23 cellular contexts compared by ENCODE assay signal in the genomic region with DNA sequence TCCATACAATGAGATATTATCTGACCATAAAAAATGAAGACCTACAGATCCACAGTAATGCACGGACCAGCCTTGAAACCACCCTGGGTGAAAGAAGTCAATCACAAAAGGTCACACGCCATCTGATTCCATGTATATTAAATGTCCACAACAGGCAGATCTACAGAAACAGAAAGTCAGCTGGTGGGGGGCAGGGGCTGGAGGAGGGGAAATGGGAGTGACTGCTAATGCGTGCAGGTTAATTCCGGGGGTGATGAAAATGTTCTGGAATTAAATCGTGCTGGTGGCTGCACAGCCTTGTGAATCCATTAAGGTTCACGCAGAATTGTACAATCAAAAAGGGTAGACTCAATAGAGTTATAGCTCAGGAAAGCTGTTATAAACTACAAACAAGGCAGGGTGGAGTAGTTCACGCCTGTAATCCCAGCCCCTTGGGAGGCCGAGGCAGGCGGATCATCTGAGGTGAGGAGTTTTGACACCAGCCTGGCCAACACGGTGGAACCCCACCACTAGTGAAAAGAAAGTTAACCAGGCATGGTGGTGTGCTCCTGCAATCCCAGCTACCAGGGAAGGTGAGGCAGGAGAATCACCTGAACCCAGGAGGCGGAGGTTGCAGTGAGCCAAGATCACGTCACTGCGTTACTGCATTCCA. TPM values are rescaled to one million over a fixed set of nuclear protein-coding genes. Genes with fewer than 3 reads are reported as not detected.
DNase-seq lines count a peak whose midpoint lies in the region; ATAC-seq and TF ChIP-seq lines count a peak whose summit lies in the region.
"Had no signal": no experiment of that assay in that cellular context is flagged by ENCODE, and none has a peak within 500 bp of the region (broad histone marks: within the 10 kb centered on the region; RNA-seq: fewer than 3 reads in every experiment).

No MANE protein-coding gene starts in this region.

- H3K27me3 Mint-ChIP-seq in CD4-positive, alpha-beta memory T cell: no peaks in the 10 kb centered on the region
- H3K27me3 Mint-ChIP-seq in dendritic cell treated with granulocyte-macrophage colony-stimulating factor and Interleukin-4, amounts not matched to agents 40 ng/mL and 50 ng/mL, for 4 days: no peaks in the 10 kb centered on the region
- H3K27me3 Mint-ChIP-seq in naive thymus-derived CD4-positive, alpha-beta T cell: no peaks in the 10 kb centered on the region
- H3K27me3 Mint-ChIP-seq: activated CD4-positive, alpha-beta T cell treated with anti-CD3 and anti-CD28 coated beads, Interleukin-2, amount 10 ng/mL, durations not matched to agents 24 days and 14 days; CD8-positive, alpha-beta memory T cell had no signal

- H3K36me3 Mint-ChIP-seq in CD4-positive, alpha-beta memory T cell: no peaks in the 10 kb centered on the region
- no peaks in the 10 kb centered on the region for H3K36me3 Mint-ChIP-seq in dendritic cell treated with granulocyte-macrophage colony-stimulating factor and Interleukin-4, amounts not matched to agents 40 ng/mL and 50 ng/mL, for 4 days (ENCODE audit: low read depth)
- peaks cover 0 to 5% (median 0%) of the 10 kb centered on the region in 5 donors for H3K36me3 Mint-ChIP-seq in naive thymus-derived CD4-positive, alpha-beta T cell
- H3K36me3 Mint-ChIP-seq: CD8-positive, alpha-beta memory T cell had no signal

- H2AFZ ChIP-seq in IMR-90 (replicated peaks; ENCODE audit: low read length, poor library complexity): no peak overlapping the region

- no peak overlapping the region for H3K27ac ChIP-seq in CD4-positive, alpha-beta memory T cell (ENCODE audit: low read depth, low read length)
- H3K27ac ChIP-seq in IMR-90 (ENCODE audit: insufficient read depth, low read length) (no peak overlapping the region), uterus (no peak overlapping the region), esophagus muscularis mucosa (replicated peaks in 1 of 4) (no peak overlapping the region)
- no peak overlapping the region for H3K27ac ChIP-seq in naive thymus-derived CD4-positive, alpha-beta T cell (ENCODE audit: low read depth, low read length)

- TF ChIP-seq POLR2A in IMR-90 (IDR thresholded peaks at IDR 0.05; ENCODE audit: low read depth, low read length) (no peak), uterus (IDR thresholded peaks at IDR 0.05) (no peak), esophagus muscularis mucosa (IDR thresholded peaks at IDR 0.05; ENCODE audit: low read depth) (no peak)

- no peaks in the 10 kb centered on the region for H3K27me3 ChIP-seq in CD4-positive, alpha-beta memory T cell (ENCODE audit: insufficient read depth, low read length)
- H3K27me3 ChIP-seq in IMR-90 (ENCODE audit: control insufficient read depth, insufficient read depth, low read length): no peaks in the 10 kb centered on the region
- H3K27me3 ChIP-seq in naive thymus-derived CD4-positive, alpha-beta T cell (ENCODE audit: control insufficient read depth in 2 of 2, insufficient read depth in 2 of 2, low read length in 2 of 2): no peaks in the 10 kb centered on the region
- H3K27me3 ChIP-seq in uterus: no peaks in the 10 kb centered on the region
- H3K27me3 ChIP-seq in esophagus muscularis mucosa: no peaks in the 10 kb centered on the region
- H3K27me3 ChIP-seq: heart left ventricle had no signal

- H2BK5ac ChIP-seq in IMR-90 (ENCODE audit: low read depth, low read length, poor library complexity, severe bottlenecking): no peak overlapping the region

- TF ChIP-seq RAD21 in IMR-90 (IDR thresholded peaks at IDR 0.05; ENCODE audit: low read length): no peak

- CTCF ChIA-PET in CD4-positive, alpha-beta memory T cell (lab: Charles Lee; ENCODE audit: partially characterized antibody): interaction anchor here (1.2 to 6.6 kb wide), 6 partner anchors 12 to 114 kb away, joined by 4 to 71 read pairs (median 10); a partner anchor contains a TSS
- CTCF ChIA-PET in IMR-90 (lab: Yijun Ruan, JAX): interaction anchor here (2.7 kb wide), 1 partner anchor 43 kb away, joined by 12 read pairs; no protein-coding TSS in a partner anchor
- CTCF ChIA-PET in naive thymus-derived CD4-positive, alpha-beta T cell (lab: Charles Lee): interaction anchor here (0.8 to 2.9 kb wide), 4 partner anchors 33 to 60 kb away, joined by 3 to 13 read pairs (median 6); a partner anchor contains a TSS

- H3K4ac ChIP-seq in IMR-90 (ENCODE audit: low read depth, low read length): no peak overlapping the region

- TF ChIP-seq CTCF in IMR-90 (conservative IDR thresholded peaks at IDR 0.05; ENCODE audit: low read depth, low read length) (no peak), uterus (IDR thresholded peaks at IDR 0.05) (no peak), esophagus muscularis mucosa (IDR thresholded peaks at IDR 0.05) (no peak)

- 87% methylated on average over 3 of the region's 13 CpGs; no CpG with 5 or more reads in 1 of the 2 experiments for WGBS in IMR-90 (ENCODE audit: extremely low coverage in 2 of 2, insufficient read length in 1 of 2), 2 experiments
- WGBS in esophagus muscularis mucosa: 80% methylated on average over 13 of the region's 13 CpGs

- peaks cover 17% of the 10 kb centered on the region for H3K9me1 ChIP-seq in IMR-90 (ENCODE audit: insufficient read depth, low read length)

- H2BK15ac ChIP-seq in IMR-90 (ENCODE audit: low read depth, low read length): no peak overlapping the region

- TF ChIP-seq EP300 in esophagus muscularis mucosa (IDR thresholded peaks at IDR 0.05): no peak

- no peak for DNase-seq in CD4-positive, alpha-beta memory T cell
- no peak for DNase-seq in IMR-90
- no peak for DNase-seq in naive thymus-derived CD4-positive, alpha-beta T cell
- DNase-seq in uterus: no peak
- DNase-seq in NCI-H2171 treated with DMSO at 0.1 percent for 48 hours (lab: John Stamatoyannopoulos, UW): no peak
- no peak for DNase-seq in esophagus muscularis mucosa (ENCODE audit: extremely low spot score)
- DNase-seq: activated CD4-positive, alpha-beta T cell treated with anti-CD3 and anti-CD28 coated beads, Interleukin-2, amount 10 ng/mL, durations not matched to agents 24 days and 14 days; CD8-positive, alpha-beta memory T cell; DMS53; GDM1; NCI-H146; NCI-H2171; NCI-H524 treated with DMSO at 0.1 percent for 48 hours; SHP77; SW 1271 had no signal

- ATAC-seq in IMR-90 (ENCODE audit: low read depth): no peak
- ATAC-seq in naive thymus-derived CD4-positive, alpha-beta T cell: no peak
- ATAC-seq: HCT116, heart left ventricle had no signal

- no peaks in the 10 kb centered on the region for H3K9me3 ChIP-seq in CD4-positive, alpha-beta memory T cell (ENCODE audit: control insufficient read depth in 1 of 2, low read length in 2 of 2)
- no peaks in the 10 kb centered on the region for H3K9me3 ChIP-seq in IMR-90 (ENCODE audit: control insufficient read depth, insufficient read depth, low read length)
- H3K9me3 ChIP-seq in naive thymus-derived CD4-positive, alpha-beta T cell (ENCODE audit: control insufficient read depth in 2 of 3, low read length in 3 of 3): no peaks in the 10 kb centered on the region
- H3K9me3 ChIP-seq in uterus: no peaks in the 10 kb centered on the region
- no peaks in the 10 kb centered on the region for H3K9me3 ChIP-seq in esophagus muscularis mucosa
- H3K9me3 ChIP-seq: heart left ventricle, prostate gland, thoracic aorta had no signal

- H3K23ac ChIP-seq in IMR-90 (ENCODE audit: low read depth, low read length): no peak overlapping the region

- BruUV-seq in IMR-90 (replicated peaks; lab: Mats Ljungman, UMichigan): no TSS peak

- no peak overlapping the region for H3K18ac ChIP-seq in IMR-90 (ENCODE audit: low read depth, low read length)

- no peak overlapping the region for H4K8ac ChIP-seq in IMR-90 (ENCODE audit: low read depth in 2 of 2, low read length in 2 of 2)

- peak overlapping the region in 6 of 7 donors; percentile 5 to 96 (median 66) for H3K27ac Mint-ChIP-seq in CD4-positive, alpha-beta memory T cell
- peak overlapping the region; percentile 94 for H3K27ac Mint-ChIP-seq in dendritic cell treated with granulocyte-macrophage colony-stimulating factor and Interleukin-4, amounts not matched to agents 40 ng/mL and 50 ng/mL, for 4 days
- H3K27ac Mint-ChIP-seq in naive thymus-derived CD4-positive, alpha-beta T cell: peak overlapping the region in 7 of 9 donors; percentile 23 to 90 (median 83)

- H2BK120ac ChIP-seq in IMR-90 (ENCODE audit: low read depth, low read length): no peak overlapping the region

- H4K20me1 ChIP-seq in IMR-90 (ENCODE audit: insufficient read depth, low read length): peaks cover 6% of the 10 kb centered on the region; the same call in 1 of the 2 replicates

- no peak overlapping the region for H4K91ac ChIP-seq in IMR-90 (ENCODE audit: insufficient read depth, low read depth, low read length)

- no peak overlapping the region for H3K4me2 ChIP-seq in IMR-90 (ENCODE audit: low read depth, low read length)

- peaks cover 72% of the 10 kb centered on the region for H3K4me1 ChIP-seq in CD4-positive, alpha-beta memory T cell (ENCODE audit: insufficient read depth, low read length)
- H3K4me1 ChIP-seq in IMR-90 (ENCODE audit: control insufficient read depth, insufficient read depth, low read length): peaks cover 22% of the 10 kb centered on the region
- peaks cover 39 to 59% of the 10 kb centered on the region in 2 donors for H3K4me1 ChIP-seq in naive thymus-derived CD4-positive, alpha-beta T cell (ENCODE audit: control insufficient read depth in 2 of 2, insufficient read depth in 2 of 2, low read length in 2 of 2)
- H3K4me1 ChIP-seq in uterus: peaks cover 0 to 19% of the 10 kb centered on the region in 2 donors
- H3K4me1 ChIP-seq in esophagus muscularis mucosa: peaks cover 24 to 42% (median 36%) of the 10 kb centered on the region in 4 donors

- intact Hi-C loops in CD4-positive, alpha-beta memory T cell (cut with micrococcal nuclease): no loop called here
- intact Hi-C loops in IMR-90 (cut with micrococcal nuclease): loop anchor here (5.0 kb wide), 1 partner anchor 76 kb away; no protein-coding TSS in a partner anchor
- intact Hi-C loops in dendritic cell treated with granulocyte-macrophage colony-stimulating factor and Interleukin-4, amounts not matched to agents 40 ng/mL and 50 ng/mL, for 4 days (cut with micrococcal nuclease): no loop called here
- intact Hi-C loops in naive thymus-derived CD4-positive, alpha-beta T cell (cut with micrococcal nuclease): no loop called here
- intact Hi-C loops in uterus (cut with DNase I; ENCODE audit: low total_unique reads): loop anchor here (5.0 kb wide), 1 partner anchor 46 kb away; no protein-coding TSS in a partner anchor
- intact Hi-C loops in esophagus muscularis mucosa (cut with DNase I): no loop called here

- H3K4me3 Mint-ChIP-seq in CD4-positive, alpha-beta memory T cell: no peak overlapping the region
- H3K4me3 Mint-ChIP-seq in dendritic cell treated with granulocyte-macrophage colony-stimulating factor and Interleukin-4, amounts not matched to agents 40 ng/mL and 50 ng/mL, for 4 days: no peak overlapping the region
- H3K4me3 Mint-ChIP-seq in naive thymus-derived CD4-positive, alpha-beta T cell: no peak overlapping the region

- no peaks in the 10 kb centered on the region for H3K9me3 Mint-ChIP-seq in CD4-positive, alpha-beta memory T cell
- no peaks in the 10 kb centered on the region for H3K9me3 Mint-ChIP-seq in dendritic cell treated with granulocyte-macrophage colony-stimulating factor and Interleukin-4, amounts not matched to agents 40 ng/mL and 50 ng/mL, for 4 days
- peaks cover 0 to 3% (median 0%) of the 10 kb centered on the region in 11 donors for H3K9me3 Mint-ChIP-seq in naive thymus-derived CD4-positive, alpha-beta T cell
- H3K9me3 Mint-ChIP-seq: activated CD4-positive, alpha-beta T cell treated with anti-CD3 and anti-CD28 coated beads, Interleukin-2, amount 10 ng/mL, durations not matched to agents 24 days and 14 days had no signal

- H3K79me1 ChIP-seq in IMR-90 (ENCODE audit: low read depth in 1 of 2, low read length in 2 of 2): peaks cover 34 to 46% of the 10 kb centered on the region in 2 experiments

- H2AK9ac ChIP-seq in IMR-90 (replicated peaks; ENCODE audit: low read depth, low read length, poor library complexity): peak overlapping the region; percentile 73

- H3K56ac ChIP-seq in IMR-90 (ENCODE audit: extremely low read depth, insufficient read depth, low read length): no peak overlapping the region

- dilution Hi-C loops in IMR-90 (cut with HindIII; ENCODE audit: low sequenced_read_pairs, unreplicated experiment): no loop called here

- in situ Hi-C loops in IMR-90 (cut with MboI; ENCODE audit: low sequenced_read_pairs): loop anchor here (5.0 kb wide), 1 partner anchor 41 kb away; no protein-coding TSS in a partner anchor

- no peak overlapping the region for H2AK5ac ChIP-seq in IMR-90 (ENCODE audit: low read depth, low read length)

- no peak overlapping the region for H2BK20ac ChIP-seq in IMR-90 (ENCODE audit: low read depth, low read length)

- H3K14ac ChIP-seq in IMR-90 (replicated peaks; ENCODE audit: low read depth, low read length): no peak overlapping the region

- H4K5ac ChIP-seq in IMR-90 (ENCODE audit: low read depth, low read length): no peak overlapping the region

- H3K36me3 ChIP-seq in CD4-positive, alpha-beta memory T cell (ENCODE audit: insufficient read depth, low read length): no peaks in the 10 kb centered on the region
- H3K36me3 ChIP-seq in IMR-90 (ENCODE audit: control insufficient read depth, insufficient read depth, low read length): no peaks in the 10 kb centered on the region
- H3K36me3 ChIP-seq in naive thymus-derived CD4-positive, alpha-beta T cell (ENCODE audit: control insufficient read depth in 2 of 3, insufficient read depth in 3 of 3, low read length in 3 of 3): no peaks in the 10 kb centered on the region
- H3K36me3 ChIP-seq in uterus: no peaks in the 10 kb centered on the region
- no peaks in the 10 kb centered on the region for H3K36me3 ChIP-seq in esophagus muscularis mucosa
- H3K36me3 ChIP-seq: heart left ventricle, prostate gland, thoracic aorta had no signal

- POLR2A ChIA-PET in CD4-positive, alpha-beta memory T cell (lab: Charles Lee; ENCODE audit: partially characterized antibody): interaction anchor here (0.9 to 6.2 kb wide), 5 partner anchors 13 to 340 kb away, joined by 3 to 64 read pairs (median 5); a partner anchor contains a TSS
- POLR2A ChIA-PET in IMR-90 (lab: Charles Lee; ENCODE audit: unreplicated experiment): no interaction called here
- POLR2A ChIA-PET in naive thymus-derived CD4-positive, alpha-beta T cell (lab: Charles Lee): interaction anchor here (0.5 to 0.9 kb wide), 2 partner anchors 30 to 42 kb away, joined by 4 read pairs; no protein-coding TSS in a partner anchor

- no peak overlapping the region for H3K4me3 ChIP-seq in CD4-positive, alpha-beta memory T cell (ENCODE audit: low read length in 2 of 2)
- H3K4me3 ChIP-seq in IMR-90 (ENCODE audit: insufficient read depth, low read depth, low read length) (no peak overlapping the region), uterus (no peak overlapping the region), esophagus muscularis mucosa (no peak overlapping the region)
- H3K4me3 ChIP-seq in naive thymus-derived CD4-positive, alpha-beta T cell (ENCODE audit: low read length): no peak overlapping the region
- H3K4me3 ChIP-seq: heart left ventricle, prostate gland, thoracic aorta had no signal

- H3K4me1 Mint-ChIP-seq in CD4-positive, alpha-beta memory T cell: peaks cover 35 to 79% (median 51%) of the 10 kb centered on the region in 4 donors
- peaks cover 52% of the 10 kb centered on the region for H3K4me1 Mint-ChIP-seq in dendritic cell treated with granulocyte-macrophage colony-stimulating factor and Interleukin-4, amounts not matched to agents 40 ng/mL and 50 ng/mL, for 4 days (ENCODE audit: low read depth)
- peaks cover 12 to 83% (median 67%) of the 10 kb centered on the region in 7 donors for H3K4me1 Mint-ChIP-seq in naive thymus-derived CD4-positive, alpha-beta T cell

- no peak overlapping the region for H3K9ac ChIP-seq in IMR-90 (ENCODE audit: low read depth, low read length)

RNA-seq across cellular contexts. Expression of a gene that starts 32.3 kb away (rescaled TPM):
- 1 to 10 TPM; 2.7 to 3.1 TPM for total RNA-seq in CD4-positive, alpha-beta memory T cell
- 1 to 10 TPM; 6.5 to 7.4 TPM for polyA plus RNA-seq in CD4-positive, alpha-beta memory T cell
- total RNA-seq in IMR-90 (2012; rRNA removed) (48.9 and 51.6 TPM in 2 replicates), uterus (10 to 100 TPM in 2 of 4 donors, 1 to 10 TPM in 2; 7.4 to 27.6 (median 12.4) TPM), esophagus muscularis mucosa (10 to 100 TPM; 15.0 to 38.7 (median 28.6) TPM)
- polyA plus RNA-seq in IMR-90 (2012; rRNA removed): 242 and 271 TPM in 2 replicates
- 291 and 311 TPM in 2 replicates for polyA plus RNA-seq in IMR-90 (2012; cell fraction: cytosol; rRNA removed)
- 66.2 and 158 TPM in 2 replicates for polyA plus RNA-seq in IMR-90 (2012; cell fraction: nucleus; rRNA removed; ENCODE audit: low replicate concordance)
- total RNA-seq in naive thymus-derived CD4-positive, alpha-beta T cell: 10 to 100 TPM in 1 of 5 experiments, 1 to 10 TPM in 4; 2.5 to 75.6 (median 3.4) TPM
- polyA plus RNA-seq in naive thymus-derived CD4-positive, alpha-beta T cell: 1 to 10 TPM; 4.9 to 6.2 TPM

RNA-seq across cellular contexts. Expression of a gene that starts 58.5 kb away (rescaled TPM):
- total RNA-seq in CD4-positive, alpha-beta memory T cell: not detected
- polyA plus RNA-seq in CD4-positive, alpha-beta memory T cell: not detected
- not detected in 2 replicates for total RNA-seq in IMR-90 (2012; rRNA removed)
- polyA plus RNA-seq in IMR-90 (2012; rRNA removed): not detected in 2 replicates
- 0.01 TPM in 1 of 2 replicates, not detected in the other for polyA plus RNA-seq in IMR-90 (2012; cell fraction: cytosol; rRNA removed)
- 0.03 and 0.08 TPM in 2 replicates for polyA plus RNA-seq in IMR-90 (2012; cell fraction: nucleus; rRNA removed; ENCODE audit: low replicate concordance)
- under 1 TPM in 1 of 5 experiments, not detected in 4; 0.56 TPM for total RNA-seq in naive thymus-derived CD4-positive, alpha-beta T cell
- not detected for polyA plus RNA-seq in naive thymus-derived CD4-positive, alpha-beta T cell
- total RNA-seq in uterus: under 1 TPM in 1 of 4 donors, not detected in 3; 0.21 TPM
- not detected for total RNA-seq in esophagus muscularis mucosa
- total RNA-seq: cardiac septum, liver, mononuclear cell, thoracic aorta had no signal
- polyA plus RNA-seq: CD8-positive, alpha-beta memory T cell had no signal

Comparison
In these comparisons a context has a peak if more than half of its experiments do, and no peak if none do; other contexts are left out.
1. intact Hi-C loops: an anchor here in IMR-90 (5.0 kb wide) and uterus (5.0 kb wide); none called in CD4-positive, alpha-beta memory T cell, dendritic cell treated with granulocyte-macrophage colony-stimulating factor and Interleukin-4, amounts not matched to agents 40 ng/mL and 50 ng/mL, for 4 days, naive thymus-derived CD4-positive, alpha-beta T cell and esophagus muscularis mucosa.